14 cellular contexts compared by ENCODE assay signal in genomic region chr9:2657427-2657826, GRCh38. TPM values are rescaled to one million over a fixed set of nuclear protein-coding genes. Genes with fewer than 3 reads are reported as not detected.
A peak's percentile ranks its signal among the peaks of the same experiment; 100 is the strongest.
DNase-seq lines count a peak whose midpoint lies in the region; ATAC-seq and TF ChIP-seq lines count a peak whose summit lies in the region.
"Had no signal": no experiment of that assay in that cellular context is flagged by ENCODE, and none has a peak within 500 bp of the region (broad histone marks: within the 10 kb centered on the region; RNA-seq: fewer than 3 reads in every experiment).

No MANE protein-coding gene starts in this region.

- H3K4me3 ChIP-seq in mucosa of descending colon (no peak overlapping the region), brain microvascular endothelial cell (ENCODE audit: low read depth, low read length) (no peak overlapping the region)
- H3K4me3 ChIP-seq: coronary artery, vagina had no signal

- H3K27me3 ChIP-seq in brain microvascular endothelial cell (replicated peaks) = no peaks in the 10 kb centered on the region
- H3K27me3 ChIP-seq: foreskin keratinocyte, vagina had no signal

- peak; percentile 95 for DNase-seq in SIG-M5 (lab: John Stamatoyannopoulos, UW)
- no peak for DNase-seq in mucosa of descending colon
- no peak for DNase-seq in brain microvascular endothelial cell
- no peak for DNase-seq in D341Med (ENCODE audit: low spot score)
- DNase-seq: DMS 273 treated with DMSO at 0.1 percent for 48 hours, foreskin keratinocyte, left ventricle myocardium superior, SW 1271 had no signal

- H3K9me3 ChIP-seq in mucosa of descending colon = no peaks in the 10 kb centered on the region
- H3K9me3 ChIP-seq: vagina had no signal

- no peak for TF ChIP-seq CTCF in mucosa of descending colon (IDR thresholded peaks at IDR 0.05)
- TF ChIP-seq CTCF in brain microvascular endothelial cell (IDR thresholded peaks at IDR 0.05; ENCODE audit: low read depth, low read length, missing control alignments) = no peak

- in situ Hi-C loops in brain microvascular endothelial cell (cut with HindIII; ENCODE audit: low pct_ligation_motif_present, low sequenced_read_pairs) = no loop called here

- peak; percentile 52 for ATAC-seq in GM18868 (IDR thresholded peaks at IDR 0.05; ENCODE audit: unreplicated experiment)
- ATAC-seq in HG02763 (IDR thresholded peaks at IDR 0.05; ENCODE audit: unreplicated experiment) = peak; percentile 58
- ATAC-seq in mucosa of descending colon = peak; percentile 21
- ATAC-seq in HG02973 (IDR thresholded peaks at IDR 0.05; ENCODE audit: unreplicated experiment) = no peak
- ATAC-seq: foreskin keratinocyte had no signal

- no peaks in the 10 kb centered on the region for H3K4me1 ChIP-seq in mucosa of descending colon (ENCODE audit: low read depth)
- H3K4me1 ChIP-seq: vagina had no signal

- H3K36me3 ChIP-seq in mucosa of descending colon (ENCODE audit: low read depth) = no peaks in the 10 kb centered on the region
- H3K36me3 ChIP-seq in brain microvascular endothelial cell (replicated peaks) = no peaks in the 10 kb centered on the region

- intact Hi-C loops in mucosa of descending colon (cut with DNase I, micrococcal nuclease) = no loop called here

- no peak overlapping the region for H3K27ac ChIP-seq in brain microvascular endothelial cell
- H3K27ac ChIP-seq: coronary artery, foreskin keratinocyte, vagina had no signal

RNA-seq across cellular contexts. Expression of gene VLDLR, which starts 35.8 kb away (rescaled TPM):
- total RNA-seq in mucosa of descending colon = 10 to 100 TPM in 1 of 3 donors, 1 to 10 TPM in 2; 8.0 to 13.2 (median 9.9) TPM

RNA-seq across cellular contexts. Expression of gene KCNV2, which starts 59.9 kb away (rescaled TPM):
- total RNA-seq in mucosa of descending colon = not detected
- total RNA-seq: foreskin keratinocyte, left ventricle myocardium superior, pulmonary artery endothelial cell, vagina had no signal
